In genomic region chr18:49168970-49169619, GRCh38 we compare ENCODE assay signal across 8 cellular contexts.
DNase-seq lines count a peak whose midpoint lies in the region; ATAC-seq and TF ChIP-seq lines count a peak whose summit lies in the region.

No MANE protein-coding gene starts in this region.

- H3K4me3 ChIP-seq in RWPE2 (ENCODE audit: severe bottlenecking) (no peak overlapping the region), ovary (no peak overlapping the region)

- H3K27me3 Mint-ChIP-seq in nephron (ENCODE audit: low read depth) = no peaks in the 10 kb centered on the region

- DNase-seq in NCI-H1436 (lab: John Stamatoyannopoulos, UW) (peak; percentile 12), NCI-H1436 treated with DMSO at 0.1 percent for 48 hours (lab: John Stamatoyannopoulos, UW) (no peak), RWPE2 (ENCODE audit: low spot score) (no peak), NOMO-1 (lab: John Stamatoyannopoulos, UW; ENCODE audit: unreplicated experiment in 2 of 2) (no peak), ecto neural progenitor cell (ENCODE audit: low spot score) (no peak), ovary (no peak)

- peaks cover 9% of the 10 kb centered on the region for H3K9me3 Mint-ChIP-seq in nephron

- ATAC-seq in HG02759 (IDR thresholded peaks at IDR 0.05; ENCODE audit: unreplicated experiment) = peak; percentile 90
- 0 out of 3 replicates have a peak, but pooled peaks have one; percentile 23 for ATAC-seq in RWPE2 (ENCODE audit: low read depth)

- TF ChIP-seq EP300 in ovary (IDR thresholded peaks at IDR 0.05) = no peak

- peaks cover 6% of the 10 kb centered on the region; the same call in 1 of the 2 replicates for H3K36me3 ChIP-seq in RWPE2 (ENCODE audit: low read depth)
- no peaks in the 10 kb centered on the region for H3K36me3 ChIP-seq in ovary

- intact Hi-C loops in ovary (cut with DNase I) = no loop called here

- H3K27ac ChIP-seq in RWPE2 (ENCODE audit: poor library complexity, severe bottlenecking) (no peak overlapping the region), ovary (peak overlapping the region in 1 of 2 donors; percentile 20)

- H3K9me3 ChIP-seq in RWPE2 (ENCODE audit: severe bottlenecking) = no peaks in the 10 kb centered on the region
- no peaks in the 10 kb centered on the region for H3K9me3 ChIP-seq in ovary

- H3K27me3 ChIP-seq in RWPE2 (ENCODE audit: insufficient read depth, poor library complexity, severe bottlenecking) (no peaks in the 10 kb centered on the region), ovary (no peaks in the 10 kb centered on the region)

- H3K4me1 Mint-ChIP-seq in nephron = peaks cover 13% of the 10 kb centered on the region

- H3K4me1 ChIP-seq in RWPE2 (ENCODE audit: insufficient read depth, poor library complexity, severe bottlenecking) (no peaks in the 10 kb centered on the region), ovary (ENCODE audit: insufficient read depth) (peaks cover 9% of the 10 kb centered on the region)

- H3K4me3 Mint-ChIP-seq in nephron = no peak overlapping the region

- no peak for TF ChIP-seq POLR2A in ovary (IDR thresholded peaks at IDR 0.05)

- H3K27ac Mint-ChIP-seq in nephron = peak overlapping the region; percentile 7 to 27 (median 26)

- 65 to 74% (median 72%) methylated on average over 8 of the region's 8 CpGs for WGBS in ovary, 3 donors

- TF ChIP-seq CTCF in RWPE2 (IDR thresholded peaks at IDR 0.05; ENCODE audit: poor library complexity, severe bottlenecking) (no peak), nephron (IDR thresholded peaks at IDR 0.05; ENCODE audit: unreplicated experiment in 3 of 3) (no peak), ovary (IDR thresholded peaks at IDR 0.05) (no peak)

- peaks cover 10% of the 10 kb centered on the region for H3K36me3 Mint-ChIP-seq in nephron (ENCODE audit: low read depth)
